In the genomic region with DNA sequence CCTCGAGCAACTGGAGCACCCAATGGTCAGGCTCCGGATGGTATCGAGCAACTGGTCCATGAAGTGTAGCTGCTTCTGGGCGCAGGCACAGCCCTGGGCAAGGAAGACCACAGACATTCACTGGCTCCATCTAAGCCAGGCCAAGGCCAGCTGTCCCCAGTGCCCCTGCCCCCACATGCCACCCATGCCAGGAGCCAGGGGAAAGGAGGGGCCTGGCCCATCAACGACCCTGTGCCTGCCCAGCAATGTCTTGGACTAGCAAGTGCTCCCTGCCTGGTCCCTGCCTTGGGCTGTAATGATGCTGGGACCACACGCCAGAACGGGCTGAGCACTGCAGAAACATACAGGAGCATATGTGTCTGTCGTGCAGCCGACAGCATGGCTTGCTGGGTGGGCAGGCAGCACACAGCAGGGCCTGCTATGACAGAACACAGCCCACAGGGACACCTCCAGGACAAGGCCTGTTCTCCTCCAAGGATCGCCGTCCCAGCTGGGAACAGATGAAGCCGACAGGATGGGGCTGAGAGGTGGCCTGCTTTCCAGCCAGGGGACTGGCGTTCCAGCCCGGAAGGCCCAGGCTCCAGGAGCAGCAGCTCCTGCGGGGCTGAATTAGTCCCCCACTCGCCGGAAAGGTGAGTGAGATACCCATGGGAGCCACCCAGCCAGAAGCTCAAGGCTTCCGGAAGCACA, we compare ENCODE assay signal across 17 cellular contexts. TPM values are rescaled to one million over a fixed set of nuclear protein-coding genes. Genes with fewer than 3 reads are reported as not detected.
DNase-seq lines count a peak whose midpoint lies in the region; ATAC-seq and TF ChIP-seq lines count a peak whose summit lies in the region.
"Had no signal": no experiment of that assay in that cellular context is flagged by ENCODE, and none has a peak within 500 bp of the region (broad histone marks: within the 10 kb centered on the region; RNA-seq: fewer than 3 reads in every experiment).

No MANE protein-coding gene starts in this region.

- ATAC-seq in left cardiac atrium (no peak), psoas muscle (no peak), HG03378 (IDR thresholded peaks at IDR 0.05; ENCODE audit: unreplicated experiment) (no peak), lower lobe of right lung (no peak)
- ATAC-seq: HCT116 had no signal

- H3K36me3 Mint-ChIP-seq in glutamatergic neuron (ENCODE audit: unreplicated experiment), result no peaks in the 10 kb centered on the region

- H3K27ac ChIP-seq in left ventricle myocardium inferior (replicated peaks) (no peak overlapping the region), VCaP (peak overlapping the region; percentile 22; the same call in 1 of the 2 replicates), psoas muscle (no peak overlapping the region), lower lobe of right lung (no peak overlapping the region)
- H3K27ac ChIP-seq: BLaER1 treated with 17β-estradiol and CSF1 and Interleukin-3, amounts not matched to agents 10 nM and 100 nM; GM23248 had no signal

- TF ChIP-seq CTCF in left ventricle myocardium inferior (IDR thresholded peaks at IDR 0.05; ENCODE audit: borderline replicate concordance) (no peak), VCaP (conservative IDR thresholded peaks at IDR 0.05) (no peak), glutamatergic neuron (IDR thresholded peaks at IDR 0.05; ENCODE audit: partially characterized antibody, unreplicated experiment) (no peak), psoas muscle (IDR thresholded peaks at IDR 0.05) (no peak), lower lobe of right lung (IDR thresholded peaks at IDR 0.05) (no peak)

- no peaks in the 10 kb centered on the region for H3K4me1 Mint-ChIP-seq in glutamatergic neuron (ENCODE audit: low read depth, unreplicated experiment)

- H3K4me3 ChIP-seq in left ventricle myocardium inferior, result no peak overlapping the region
- no peak overlapping the region for H3K4me3 ChIP-seq in psoas muscle
- no peak overlapping the region for H3K4me3 ChIP-seq in lower lobe of right lung
- H3K4me3 ChIP-seq: BLaER1 treated with 17β-estradiol and CSF1 and Interleukin-3, amounts not matched to agents 10 nM and 100 nM; GM23248 had no signal

- peaks cover 14% of the 10 kb centered on the region for H3K4me1 ChIP-seq in left ventricle myocardium inferior
- no peaks in the 10 kb centered on the region for H3K4me1 ChIP-seq in psoas muscle
- no peaks in the 10 kb centered on the region for H3K4me1 ChIP-seq in lower lobe of right lung

- no peak overlapping the region for H3K27ac Mint-ChIP-seq in glutamatergic neuron (ENCODE audit: unreplicated experiment)
- H3K27ac Mint-ChIP-seq: CD4-positive, alpha-beta T cell had no signal

- H3K4me3 Mint-ChIP-seq in glutamatergic neuron (ENCODE audit: unreplicated experiment), result no peak overlapping the region
- H3K4me3 Mint-ChIP-seq: CD4-positive, alpha-beta T cell had no signal

- intact Hi-C loops in left cardiac atrium (cut with DNase I), result no loop called here
- intact Hi-C loops in left ventricle myocardium inferior (cut with micrococcal nuclease), result no loop called here
- intact Hi-C loops in psoas muscle (cut with DNase I), result no loop called here
- intact Hi-C loops in lower lobe of right lung (cut with DNase I), result no loop called here

- H3K9me3 ChIP-seq in left ventricle myocardium inferior (replicated peaks), result no peaks in the 10 kb centered on the region
- H3K9me3 ChIP-seq in psoas muscle, result no peaks in the 10 kb centered on the region
- H3K9me3 ChIP-seq in lower lobe of right lung, result no peaks in the 10 kb centered on the region
- H3K9me3 ChIP-seq: BLaER1 treated with 17β-estradiol and CSF1 and Interleukin-3, amounts not matched to agents 10 nM and 100 nM had no signal

- no peaks in the 10 kb centered on the region for H3K27me3 ChIP-seq in left ventricle myocardium inferior (ENCODE audit: low read depth)
- peaks cover 0 to 3% (median 0%) of the 10 kb centered on the region in 3 donors for H3K27me3 ChIP-seq in psoas muscle (ENCODE audit: insufficient read depth in 3 of 3, low read length in 2 of 3)
- no peaks in the 10 kb centered on the region for H3K27me3 ChIP-seq in lower lobe of right lung (ENCODE audit: low read depth)

- H3K9me3 Mint-ChIP-seq in glutamatergic neuron (ENCODE audit: unreplicated experiment), result no peaks in the 10 kb centered on the region
- H3K9me3 Mint-ChIP-seq: CD4-positive, alpha-beta T cell had no signal

- H3K36me3 ChIP-seq in left ventricle myocardium inferior (peaks cover 16% of the 10 kb centered on the region), psoas muscle (ENCODE audit: insufficient read depth in 1 of 2, low read depth in 1 of 2) (peaks cover 0 to 9% of the 10 kb centered on the region in 2 donors), lower lobe of right lung (peaks cover 11% of the 10 kb centered on the region)

- DNase-seq in left cardiac atrium, result peak; percentile 5
- DNase-seq in left ventricle myocardium inferior, result no peak
- DNase-seq in glutamatergic neuron, result peak; percentile 38
- peak; percentile 6 to 30 for DNase-seq in psoas muscle
- DNase-seq in superior temporal gyrus (ENCODE audit: extremely low spot score), result no peak
- DNase-seq in lower lobe of right lung, result no peak
- DNase-seq: ACHN; Calu3; CD4-positive, alpha-beta T cell; DMS 273 treated with DMSO at 0.1 percent for 48 hours; GM23248 had no signal

- WGBS in psoas muscle, 3 donors, result 64 to 74% (median 65%) methylated on average over 14 to 18 of the region's 18 CpGs

- H3K27me3 Mint-ChIP-seq in glutamatergic neuron (ENCODE audit: unreplicated experiment), result peaks cover 3% of the 10 kb centered on the region
- H3K27me3 Mint-ChIP-seq: CD4-positive, alpha-beta T cell had no signal

RNA-seq across cellular contexts. Expression of gene TREX2, which starts 11.4 kb away (rescaled TPM):
- total RNA-seq in left cardiac atrium (under 1 TPM in 1 of 2 donors, not detected in 1; 0.39 TPM), left ventricle myocardium inferior (not detected), glutamatergic neuron (ENCODE audit: unreplicated experiment) (0.29 TPM), psoas muscle (under 1 TPM in 3 of 4 donors, not detected in 1; 0.25 to 0.56 (median 0.42) TPM), lower lobe of right lung (0.80 TPM)
- under 1 TPM in 2 of 3 donors, not detected in 1; 0.10 to 0.27 TPM for polyA plus RNA-seq in psoas muscle

RNA-seq across cellular contexts. Expression of gene HAUS7, which starts 13.1 kb away (rescaled TPM):
- 10 to 100 TPM; 15.8 to 22.2 TPM for total RNA-seq in left cardiac atrium
- total RNA-seq in left ventricle myocardium inferior, result 17.0 TPM
- total RNA-seq in glutamatergic neuron (ENCODE audit: unreplicated experiment), result 24.6 TPM
- 10 to 100 TPM; 10.7 to 17.3 (median 12.7) TPM for total RNA-seq in psoas muscle
- polyA plus RNA-seq in psoas muscle, result 10 to 100 TPM in 2 of 3 donors, 1 to 10 TPM in 1; 8.3 to 18.5 (median 15.0) TPM
- total RNA-seq in lower lobe of right lung, result 22.7 TPM

RNA-seq across cellular contexts. Expression of gene BGN, which starts 37.5 kb away (rescaled TPM):
- total RNA-seq in left cardiac atrium, result 100 to 1,000 TPM in 1 of 2 donors, 10 to 100 TPM in 1; 96.0 to 193 TPM
- total RNA-seq in left ventricle myocardium inferior, result 84.3 TPM
- total RNA-seq in glutamatergic neuron (ENCODE audit: unreplicated experiment), result 0.56 TPM
- total RNA-seq in psoas muscle, result 10 to 100 TPM; 12.6 to 62.4 (median 23.6) TPM
- polyA plus RNA-seq in psoas muscle, result 1 to 10 TPM; 6.7 to 9.9 (median 8.4) TPM
- 157 TPM for total RNA-seq in lower lobe of right lung
- total RNA-seq: A172; Calu3; CD4-positive, alpha-beta T cell had no signal

RNA-seq across cellular contexts. Expression of gene ZFP92, which starts 46.0 kb away (rescaled TPM):
- total RNA-seq in left cardiac atrium (1 to 10 TPM in 1 of 2 donors, under 1 TPM in 1; 0.85 to 2.0 TPM), left ventricle myocardium inferior (0.49 TPM), glutamatergic neuron (ENCODE audit: unreplicated experiment) (0.07 TPM), psoas muscle (under 1 TPM; 0.30 to 0.50 (median 0.36) TPM), lower lobe of right lung (4.5 TPM)
- under 1 TPM; 0.10 to 0.16 (median 0.16) TPM for polyA plus RNA-seq in psoas muscle
- polyA plus RNA-seq: GM23248 had no signal

RNA-seq across cellular contexts. Expression of gene PNMA6E, which starts 56.1 kb away (rescaled TPM):
- not detected for total RNA-seq in left cardiac atrium
- not detected for total RNA-seq in left ventricle myocardium inferior
- total RNA-seq in glutamatergic neuron (ENCODE audit: unreplicated experiment), result not detected
- total RNA-seq in psoas muscle, result not detected
- polyA plus RNA-seq in psoas muscle, result not detected
- not detected for total RNA-seq in lower lobe of right lung
- total RNA-seq: A172; Calu3; CD4-positive, alpha-beta T cell; Daoy; GM23248 had no signal
- polyA plus RNA-seq: GM23248 had no signal

Comparison
In these comparisons a context has a peak if more than half of its experiments do, and no peak if none do; other contexts are left out.
1. DNase-seq: peak in left cardiac atrium (single experiment), glutamatergic neuron (single experiment) and psoas muscle (2 of 2); none in left ventricle myocardium inferior (single experiment), superior temporal gyrus (single experiment) and lower lobe of right lung (single experiment).